ENCODE assay signal across 8 cellular contexts in genomic region chr12:27013606-27014084, GRCh38. TPM values are rescaled to one million over a fixed set of nuclear protein-coding genes. Genes with fewer than 3 reads are reported as not detected.
DNase-seq lines count a peak whose midpoint lies in the region; ATAC-seq and TF ChIP-seq lines count a peak whose summit lies in the region.

No MANE protein-coding gene starts in this region.

- peak overlapping the region; percentile 4 for H2BK120ac ChIP-seq in trophoblast cell (ENCODE audit: insufficient read depth, low read length, poor library complexity)

- CTCF ChIA-PET in activated CD8-positive, alpha-beta T cell treated with anti-CD3 and anti-CD28 coated beads for 36 hours (lab: Charles Lee): interaction anchor here (0.6 to 7.0 kb wide), 27 partner anchors 8 to 356 kb away, joined by 3 to 81 read pairs (median 4); partner anchors contain the start of genes FGFR1OP2, INTS13, ITPR2 and MED21

- peaks cover 2 to 6% of the 10 kb centered on the region in 2 experiments for H3K4me1 ChIP-seq in trophoblast cell (ENCODE audit: control insufficient read depth in 1 of 2, insufficient read depth in 2 of 2, low read length in 2 of 2)

- POLR2A ChIA-PET in activated CD8-positive, alpha-beta T cell treated with anti-CD3 and anti-CD28 coated beads for 36 hours (lab: Charles Lee): interaction anchor here (0.9 to 1.9 kb wide), 7 partner anchors 12 to 231 kb away, joined by 3 to 5 read pairs (median 4); partner anchors contain the start of genes INTS13 and STK38L

- H3K4ac ChIP-seq in trophoblast cell (ENCODE audit: low read depth, low read length): peak overlapping the region; percentile 4

- H3K4me3 Mint-ChIP-seq in activated CD8-positive, alpha-beta T cell treated with anti-CD3 and anti-CD28 coated beads for 36 hours: peak overlapping the region; percentile 91
- H3K4me3 Mint-ChIP-seq in glutamatergic neuron (ENCODE audit: unreplicated experiment): peak overlapping the region; percentile 98

- peaks cover 2% of the 10 kb centered on the region for H3K79me1 ChIP-seq in trophoblast cell (ENCODE audit: low read length)

- H3K27me3 Mint-ChIP-seq in activated CD8-positive, alpha-beta T cell treated with anti-CD3 and anti-CD28 coated beads for 36 hours: no peaks in the 10 kb centered on the region
- H3K27me3 Mint-ChIP-seq in glutamatergic neuron (ENCODE audit: unreplicated experiment): peaks cover 6% of the 10 kb centered on the region

- peak overlapping the region; percentile 84 for H3K27ac Mint-ChIP-seq in activated CD8-positive, alpha-beta T cell treated with anti-CD3 and anti-CD28 coated beads for 36 hours
- H3K27ac Mint-ChIP-seq in glutamatergic neuron (ENCODE audit: unreplicated experiment): peak overlapping the region; percentile 81

- H3K9ac ChIP-seq in trophoblast cell (ENCODE audit: low read length): peak overlapping the region; percentile 59

- no peaks in the 10 kb centered on the region for H3K9me3 ChIP-seq in trophoblast cell (ENCODE audit: insufficient read depth, low read depth, low read length)

- DNase-seq in NCI-H2029 treated with DMSO at 0.1 percent for 48 hours (lab: John Stamatoyannopoulos, UW): peak; percentile 35
- no peak for DNase-seq in NCI-H2029 (lab: John Stamatoyannopoulos, UW)
- peak; percentile 55 for DNase-seq in HS-27A (ENCODE audit: low read depth)
- peak; percentile 47 for DNase-seq in activated CD8-positive, alpha-beta T cell treated with anti-CD3 and anti-CD28 coated beads for 36 hours
- DNase-seq in glutamatergic neuron: no peak
- no peak for DNase-seq in trophoblast cell
- no peak for DNase-seq in activated CD4-positive, alpha-beta T cell treated with anti-CD3 and anti-CD28 coated beads, Interleukin-2, amount 50 U/mL, for 4 hours

- no peak overlapping the region for H2BK5ac ChIP-seq in trophoblast cell (ENCODE audit: low read depth, low read length, poor library complexity)

- peak overlapping the region; percentile 59 for H4K8ac ChIP-seq in trophoblast cell (ENCODE audit: low read depth, low read length)

- no peaks in the 10 kb centered on the region for H3K9me3 Mint-ChIP-seq in activated CD8-positive, alpha-beta T cell treated with anti-CD3 and anti-CD28 coated beads for 36 hours
- peaks cover 3% of the 10 kb centered on the region for H3K9me3 Mint-ChIP-seq in glutamatergic neuron (ENCODE audit: unreplicated experiment)

- H2BK12ac ChIP-seq in trophoblast cell (ENCODE audit: low read length): peak overlapping the region; percentile 38

- H4K12ac ChIP-seq in trophoblast cell (ENCODE audit: low read depth, low read length): peak overlapping the region; percentile 14

- H3K27me3 ChIP-seq in trophoblast cell (ENCODE audit: insufficient read depth, low read length): no peaks in the 10 kb centered on the region

- no peaks in the 10 kb centered on the region for H3K36me3 ChIP-seq in trophoblast cell (ENCODE audit: control insufficient read depth in 1 of 2, insufficient read depth in 2 of 2, low read length in 2 of 2)

- H3K14ac ChIP-seq in trophoblast cell (ENCODE audit: low read length): peak overlapping the region; percentile 16

- no peak overlapping the region for H3K23ac ChIP-seq in trophoblast cell (ENCODE audit: low read length)

- H3K4me1 Mint-ChIP-seq in activated CD8-positive, alpha-beta T cell treated with anti-CD3 and anti-CD28 coated beads for 36 hours (ENCODE audit: low read depth): peaks cover 43% of the 10 kb centered on the region
- peaks cover 24% of the 10 kb centered on the region for H3K4me1 Mint-ChIP-seq in glutamatergic neuron (ENCODE audit: low read depth, unreplicated experiment)

- H2AK5ac ChIP-seq in trophoblast cell (ENCODE audit: low read length): no peak overlapping the region

- no peak for TF ChIP-seq CTCF in activated CD8-positive, alpha-beta T cell treated with anti-CD3 and anti-CD28 coated beads for 36 hours (IDR thresholded peaks at IDR 0.05)
- TF ChIP-seq CTCF in glutamatergic neuron (IDR thresholded peaks at IDR 0.05; ENCODE audit: partially characterized antibody, unreplicated experiment): no peak

- no CpG with 5 or more reads among the region's 13 CpGs for WGBS in trophoblast cell (ENCODE audit: extremely low coverage, insufficient coverage, insufficient read length)

- H4K91ac ChIP-seq in trophoblast cell (ENCODE audit: low read depth, low read length): peak overlapping the region; percentile 15

- peak; percentile 15 for ATAC-seq in GM21381 (IDR thresholded peaks at IDR 0.05; ENCODE audit: unreplicated experiment)
- ATAC-seq in activated CD8-positive, alpha-beta T cell treated with anti-CD3 and anti-CD28 coated beads for 36 hours: peak; percentile 11

- H3K18ac ChIP-seq in trophoblast cell (ENCODE audit: low read length): no peak overlapping the region

- H3K4me2 ChIP-seq in trophoblast cell (ENCODE audit: low read length): peak overlapping the region; percentile 94

- intact Hi-C loops in activated CD8-positive, alpha-beta T cell treated with anti-CD3 and anti-CD28 coated beads for 36 hours (cut with micrococcal nuclease): loop anchor here (1.0 to 10.0 kb wide), 5 partner anchors 41 to 231 kb away; partner anchors contain the start of genes INTS13 and STK38L

- peaks cover 14% of the 10 kb centered on the region for H3K36me3 Mint-ChIP-seq in activated CD8-positive, alpha-beta T cell treated with anti-CD3 and anti-CD28 coated beads for 36 hours (ENCODE audit: low read depth)
- no peaks in the 10 kb centered on the region for H3K36me3 Mint-ChIP-seq in glutamatergic neuron (ENCODE audit: unreplicated experiment)

- H2AFZ ChIP-seq in trophoblast cell (ENCODE audit: insufficient read depth, low read length, poor library complexity): peak overlapping the region; percentile 87

- no peaks in the 10 kb centered on the region for H3K79me2 ChIP-seq in trophoblast cell (ENCODE audit: control insufficient read depth, insufficient read depth, low read length, poor library complexity)

- H3K4me3 ChIP-seq in trophoblast cell (ENCODE audit: low read depth, low read length): peak overlapping the region; percentile 91

- H3K27ac ChIP-seq in trophoblast cell (ENCODE audit: low read depth, low read length): peak overlapping the region; percentile 38

RNA-seq across cellular contexts. Expression of gene TM7SF3, which starts 0.5 kb away (rescaled TPM):
- total RNA-seq in activated CD8-positive, alpha-beta T cell treated with anti-CD3 and anti-CD28 coated beads for 36 hours: 10 to 100 TPM; 36.7 to 37.6 TPM
- 30.3 TPM for total RNA-seq in glutamatergic neuron (ENCODE audit: unreplicated experiment)
- 29.0 and 34.9 TPM in 2 replicates for polyA plus RNA-seq in trophoblast cell (2013)

RNA-seq across cellular contexts. Expression of gene MED21, which starts 8.7 kb away (rescaled TPM):
- 10 to 100 TPM; 30.4 to 30.6 TPM for total RNA-seq in activated CD8-positive, alpha-beta T cell treated with anti-CD3 and anti-CD28 coated beads for 36 hours
- 44.3 TPM for total RNA-seq in glutamatergic neuron (ENCODE audit: unreplicated experiment)
- polyA plus RNA-seq in trophoblast cell (2013): 29.0 and 30.6 TPM in 2 replicates

Comparison
In these comparisons a context has a peak if more than half of its experiments do, and no peak if none do; other contexts are left out.
1. DNase-seq: peak in NCI-H2029 treated with DMSO at 0.1 percent for 48 hours (single experiment), HS-27A (single experiment) and activated CD8-positive, alpha-beta T cell treated with anti-CD3 and anti-CD28 coated beads for 36 hours (single experiment); none in NCI-H2029 (single experiment), glutamatergic neuron (single experiment), trophoblast cell (0 of 2) and activated CD4-positive, alpha-beta T cell treated with anti-CD3 and anti-CD28 coated beads, Interleukin-2, amount 50 U/mL, for 4 hours (0 of 2).